Comparison of ENCODE assay signal across 1 cellular context in genomic region chr1:59689741-59690140, GRCh38.
TF ChIP-seq lines count a peak whose summit lies in the region.

No MANE protein-coding gene starts in this region.

TF ChIP-seq in GM23338, 12 proteins besides CTCF, POLR2A, EP300 and RAD21 (continued from another document):
- TF ChIP-seq, protein P1, sequence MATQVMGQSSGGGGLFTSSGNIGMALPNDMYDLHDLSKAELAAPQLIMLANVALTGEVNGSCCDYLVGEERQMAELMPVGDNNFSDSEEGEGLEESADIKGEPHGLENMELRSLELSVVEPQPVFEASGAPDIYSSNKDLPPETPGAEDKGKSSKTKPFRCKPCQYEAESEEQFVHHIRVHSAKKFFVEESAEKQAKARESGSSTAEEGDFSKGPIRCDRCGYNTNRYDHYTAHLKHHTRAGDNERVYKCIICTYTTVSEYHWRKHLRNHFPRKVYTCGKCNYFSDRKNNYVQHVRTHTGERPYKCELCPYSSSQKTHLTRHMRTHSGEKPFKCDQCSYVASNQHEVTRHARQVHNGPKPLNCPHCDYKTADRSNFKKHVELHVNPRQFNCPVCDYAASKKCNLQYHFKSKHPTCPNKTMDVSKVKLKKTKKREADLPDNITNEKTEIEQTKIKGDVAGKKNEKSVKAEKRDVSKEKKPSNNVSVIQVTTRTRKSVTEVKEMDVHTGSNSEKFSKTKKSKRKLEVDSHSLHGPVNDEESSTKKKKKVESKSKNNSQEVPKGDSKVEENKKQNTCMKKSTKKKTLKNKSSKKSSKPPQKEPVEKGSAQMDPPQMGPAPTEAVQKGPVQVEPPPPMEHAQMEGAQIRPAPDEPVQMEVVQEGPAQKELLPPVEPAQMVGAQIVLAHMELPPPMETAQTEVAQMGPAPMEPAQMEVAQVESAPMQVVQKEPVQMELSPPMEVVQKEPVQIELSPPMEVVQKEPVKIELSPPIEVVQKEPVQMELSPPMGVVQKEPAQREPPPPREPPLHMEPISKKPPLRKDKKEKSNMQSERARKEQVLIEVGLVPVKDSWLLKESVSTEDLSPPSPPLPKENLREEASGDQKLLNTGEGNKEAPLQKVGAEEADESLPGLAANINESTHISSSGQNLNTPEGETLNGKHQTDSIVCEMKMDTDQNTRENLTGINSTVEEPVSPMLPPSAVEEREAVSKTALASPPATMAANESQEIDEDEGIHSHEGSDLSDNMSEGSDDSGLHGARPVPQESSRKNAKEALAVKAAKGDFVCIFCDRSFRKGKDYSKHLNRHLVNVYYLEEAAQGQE (IDR thresholded peaks at IDR 0.05; ENCODE audit: unreplicated experiment) = no peak
- TF ChIP-seq EZH2 (IDR thresholded peaks at IDR 0.05; ENCODE audit: low read depth, unreplicated experiment) (no peak), POLR2AphosphoS5 (IDR thresholded peaks at IDR 0.05; ENCODE audit: low read depth) (no peak), JUNB (IDR thresholded peaks at IDR 0.05; ENCODE audit: unreplicated experiment) (no peak), STAT1 (IDR thresholded peaks at IDR 0.05; ENCODE audit: unreplicated experiment) (no peak), NANOG (IDR thresholded peaks at IDR 0.05; ENCODE audit: borderline replicate concordance) (no peak), ZNF114 (CRISPR knock-in tag; IDR thresholded peaks at IDR 0.05) (no peak), ZNF331 (CRISPR knock-in tag; IDR thresholded peaks at IDR 0.05; ENCODE audit: low read depth) (no peak), EZH2phosphoT487 (IDR thresholded peaks at IDR 0.05; ENCODE audit: unreplicated experiment) (no peak)
- TF ChIP-seq, protein P2, sequence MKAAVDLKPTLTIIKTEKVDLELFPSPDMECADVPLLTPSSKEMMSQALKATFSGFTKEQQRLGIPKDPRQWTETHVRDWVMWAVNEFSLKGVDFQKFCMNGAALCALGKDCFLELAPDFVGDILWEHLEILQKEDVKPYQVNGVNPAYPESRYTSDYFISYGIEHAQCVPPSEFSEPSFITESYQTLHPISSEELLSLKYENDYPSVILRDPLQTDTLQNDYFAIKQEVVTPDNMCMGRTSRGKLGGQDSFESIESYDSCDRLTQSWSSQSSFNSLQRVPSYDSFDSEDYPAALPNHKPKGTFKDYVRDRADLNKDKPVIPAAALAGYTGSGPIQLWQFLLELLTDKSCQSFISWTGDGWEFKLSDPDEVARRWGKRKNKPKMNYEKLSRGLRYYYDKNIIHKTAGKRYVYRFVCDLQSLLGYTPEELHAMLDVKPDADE (IDR thresholded peaks at IDR 0.05) = no peak
